ENCODE assay signal across 9 cellular contexts in genomic region chr19:43779820-43780219, GRCh38. TPM values are rescaled to one million over a fixed set of nuclear protein-coding genes. Genes with fewer than 3 reads are reported as not detected.
DNase-seq lines count a peak whose midpoint lies in the region; ATAC-seq, FAIRE-seq and TF ChIP-seq lines count a peak whose summit lies in the region.
"Had no signal": no experiment of that assay in that cellular context is flagged by ENCODE, and none has a peak within 500 bp of the region (broad histone marks: within the 10 kb centered on the region; RNA-seq: fewer than 3 reads in every experiment).

No MANE protein-coding gene starts in this region.

- H3K4me3 Mint-ChIP-seq in Caco-2 (ENCODE audit: unreplicated experiment): peak overlapping the region; percentile 50
- peak overlapping the region; percentile 61 for H3K4me3 Mint-ChIP-seq in activated CD8-positive, alpha-beta T cell treated with anti-CD3 and anti-CD28 coated beads, Interleukin-2, amount 10 ng/mL, durations not matched to agents 7 days and 5 days

- no peaks in the 10 kb centered on the region for H3K36me3 ChIP-seq in Caco-2 (ENCODE audit: control insufficient read depth, insufficient read depth, low read length)
- H3K36me3 ChIP-seq in mucosa of descending colon (ENCODE audit: low read depth): no peaks in the 10 kb centered on the region
- no peaks in the 10 kb centered on the region for H3K36me3 ChIP-seq in pancreas

- DNase-seq in Caco-2 (no peak), KBM-7 (peak; percentile 76), mucosa of descending colon (peak in 1 of 3 donors; percentile 66), NCI-H345 treated with DMSO at 0.1 percent for 48 hours (lab: John Stamatoyannopoulos, UW; ENCODE audit: unreplicated experiment) (no peak), pancreas (no peak), putamen (ENCODE audit: low spot score) (no peak)
- peak; percentile 42 for DNase-seq in activated CD8-positive, alpha-beta T cell treated with anti-CD3 and anti-CD28 coated beads, Interleukin-2, amount 10 ng/mL, durations not matched to agents 7 days and 5 days
- DNase-seq: effector CD4-positive, alpha-beta T cell had no signal

- no peaks in the 10 kb centered on the region for H3K9me3 ChIP-seq in Caco-2
- H3K9me3 ChIP-seq in mucosa of descending colon: no peaks in the 10 kb centered on the region
- no peaks in the 10 kb centered on the region for H3K9me3 ChIP-seq in pancreas

- TF ChIP-seq CTCF in Caco-2 (IDR thresholded peaks at IDR 0.05; ENCODE audit: insufficient read depth in 1 of 2, low read depth in 1 of 2, low read length in 1 of 2, severe bottlenecking in 1 of 2, unreplicated experiment in 1 of 2) (no peak), mucosa of descending colon (IDR thresholded peaks at IDR 0.05) (no peak), pancreas (IDR thresholded peaks at IDR 0.05) (no peak)

- no TSS peak for BruUV-seq in Caco-2 (replicated peaks; lab: Mats Ljungman, UMichigan)

- H3K36me3 Mint-ChIP-seq in Caco-2 (ENCODE audit: insufficient read depth, unreplicated experiment): no peaks in the 10 kb centered on the region
- peaks cover 22% of the 10 kb centered on the region for H3K36me3 Mint-ChIP-seq in activated CD8-positive, alpha-beta T cell treated with anti-CD3 and anti-CD28 coated beads, Interleukin-2, amount 10 ng/mL, durations not matched to agents 7 days and 5 days (ENCODE audit: low read depth)

- intact Hi-C loops in Caco-2 (cut with micrococcal nuclease; ENCODE audit: unreplicated experiment) (loop anchor here (10.0 kb wide), 2 partner anchors 115 to 185 kb away; partner anchors contain the start of genes IRGQ and ZNF576), mucosa of descending colon (cut with DNase I, micrococcal nuclease) (loop anchor here (5.0 kb wide), 1 partner anchor 33 kb away; no protein-coding TSS in a partner anchor), pancreas (cut with DNase I) (loop anchor here in 2 of 3 donors (5.0 kb wide), 2 partner anchors 33 to 38 kb away; no protein-coding TSS in a partner anchor)

- CTCF ChIA-PET in Caco-2 (lab: Charles Lee): interaction anchor here (0.6 kb wide), 1 partner anchor 319 kb away, joined by 5 read pairs; no protein-coding TSS in a partner anchor
- CTCF ChIA-PET in activated CD8-positive, alpha-beta T cell treated with anti-CD3 and anti-CD28 coated beads, Interleukin-2, amount 10 ng/mL, durations not matched to agents 7 days and 5 days (lab: Charles Lee): interaction anchor here (1.0 to 7.6 kb wide), 7 partner anchors 12 to 225 kb away, joined by 5 to 139 read pairs (median 13); partner anchors contain the start of gene SMG9

- peak overlapping the region; percentile 5 for H3K27ac Mint-ChIP-seq in Caco-2 (ENCODE audit: unreplicated experiment)
- H3K27ac Mint-ChIP-seq in activated CD8-positive, alpha-beta T cell treated with anti-CD3 and anti-CD28 coated beads, Interleukin-2, amount 10 ng/mL, durations not matched to agents 7 days and 5 days: peak overlapping the region; percentile 91

- H3K9me3 Mint-ChIP-seq in Caco-2 (ENCODE audit: unreplicated experiment): peaks cover 10% of the 10 kb centered on the region
- H3K9me3 Mint-ChIP-seq in activated CD8-positive, alpha-beta T cell treated with anti-CD3 and anti-CD28 coated beads, Interleukin-2, amount 10 ng/mL, durations not matched to agents 7 days and 5 days (ENCODE audit: insufficient read depth): no peaks in the 10 kb centered on the region

- in situ Hi-C loops in KBM-7 (cut with MboI; ENCODE audit: low pct_unique_long_range_greater_than_20kb, low sequenced_read_pairs): no loop called here

- H3K27ac ChIP-seq in pancreas: no peak overlapping the region

- H3K4me1 ChIP-seq in Caco-2: peaks cover 7% of the 10 kb centered on the region
- H3K4me1 ChIP-seq in mucosa of descending colon (ENCODE audit: low read depth): peaks cover 31% of the 10 kb centered on the region
- no peaks in the 10 kb centered on the region for H3K4me1 ChIP-seq in pancreas

- no peak for ATAC-seq in activated CD8-positive, alpha-beta T cell treated with anti-CD3 and anti-CD28 coated beads, Interleukin-2, amount 10 ng/mL, durations not matched to agents 7 days and 5 days
- ATAC-seq in mucosa of descending colon (peak; percentile 21), GM21423 (IDR thresholded peaks at IDR 0.05; ENCODE audit: unreplicated experiment) (no peak), pancreas (no peak)

- H3K27me3 Mint-ChIP-seq in Caco-2 (ENCODE audit: insufficient read depth, unreplicated experiment): no peaks in the 10 kb centered on the region
- no peaks in the 10 kb centered on the region for H3K27me3 Mint-ChIP-seq in activated CD8-positive, alpha-beta T cell treated with anti-CD3 and anti-CD28 coated beads, Interleukin-2, amount 10 ng/mL, durations not matched to agents 7 days and 5 days (ENCODE audit: low read depth)

- H3K4me3 ChIP-seq in Caco-2 (ENCODE audit: low read depth, low read length): peak overlapping the region; percentile 25
- no peak overlapping the region for H3K4me3 ChIP-seq in mucosa of descending colon
- no peak overlapping the region for H3K4me3 ChIP-seq in pancreas

- peaks cover 28% of the 10 kb centered on the region for H3K4me1 Mint-ChIP-seq in Caco-2 (ENCODE audit: low read depth, unreplicated experiment)
- H3K4me1 Mint-ChIP-seq in activated CD8-positive, alpha-beta T cell treated with anti-CD3 and anti-CD28 coated beads, Interleukin-2, amount 10 ng/mL, durations not matched to agents 7 days and 5 days (ENCODE audit: low read depth): peaks cover 80% of the 10 kb centered on the region

- 28 to 44% methylated on average over 3 of the region's 3 CpGs for WGBS in pancreas, 2 donors

- H3K27me3 ChIP-seq in Caco-2 (replicated peaks; ENCODE audit: control insufficient read depth, insufficient read depth, low read length) (no peaks in the 10 kb centered on the region), pancreas (no peaks in the 10 kb centered on the region)

- FAIRE-seq in pancreas (lab: Jason Lieb, UNC): no peak

- POLR2A ChIA-PET in Caco-2 (lab: Charles Lee): no interaction called here
- POLR2A ChIA-PET in activated CD8-positive, alpha-beta T cell treated with anti-CD3 and anti-CD28 coated beads, Interleukin-2, amount 10 ng/mL, durations not matched to agents 7 days and 5 days (lab: Charles Lee): interaction anchor here (0.6 to 5.9 kb wide), 8 partner anchors 9 to 138 kb away, joined by 3 to 52 read pairs (median 6); partner anchors contain the start of gene SMG9

RNA-seq across cellular contexts. Expression of gene KCNN4, which starts 1.0 kb away (rescaled TPM):
- total RNA-seq in Caco-2 (2022): 3.0 and 4.0 TPM in 2 replicates
- 10 to 100 TPM; 28.8 to 31.9 TPM for total RNA-seq in activated CD8-positive, alpha-beta T cell treated with anti-CD3 and anti-CD28 coated beads, Interleukin-2, amount 10 ng/mL, durations not matched to agents 7 days and 5 days
- total RNA-seq in mucosa of descending colon: 10 to 100 TPM; 14.9 to 36.2 (median 36.1) TPM
- total RNA-seq in pancreas: 1 to 10 TPM in 3 of 6 donors, under 1 TPM in 3; 0.43 to 2.6 (median 0.82) TPM
- 1 to 10 TPM; 1.3 to 1.5 TPM for polyA plus RNA-seq in pancreas

RNA-seq across cellular contexts. Expression of gene LYPD5, which starts 22.4 kb away (rescaled TPM):
- total RNA-seq in Caco-2 (2022) (0.93 and 0.95 TPM in 2 replicates), mucosa of descending colon (1 to 10 TPM in 2 of 3 donors, under 1 TPM in 1; 0.61 to 4.8 (median 3.9) TPM), pancreas (1 to 10 TPM in 1 of 6 donors, under 1 TPM in 5; 0.09 to 1.2 (median 0.24) TPM)
- total RNA-seq in activated CD8-positive, alpha-beta T cell treated with anti-CD3 and anti-CD28 coated beads, Interleukin-2, amount 10 ng/mL, durations not matched to agents 7 days and 5 days: 1 to 10 TPM in 1 of 2 experiments, under 1 TPM in 1; 0.70 to 1.1 TPM
- polyA plus RNA-seq in pancreas: under 1 TPM; 0.42 to 0.49 TPM

RNA-seq across cellular contexts. Expression of gene SMG9, which starts 25.1 kb away (rescaled TPM):
- 87.6 and 98.8 TPM in 2 replicates for total RNA-seq in Caco-2 (2022)
- 10 to 100 TPM; 60.0 to 65.1 TPM for total RNA-seq in activated CD8-positive, alpha-beta T cell treated with anti-CD3 and anti-CD28 coated beads, Interleukin-2, amount 10 ng/mL, durations not matched to agents 7 days and 5 days
- 10 to 100 TPM; 32.2 to 41.4 (median 34.7) TPM for total RNA-seq in mucosa of descending colon
- total RNA-seq in pancreas: 10 to 100 TPM in 3 of 6 donors, 1 to 10 TPM in 3; 6.6 to 20.1 (median 10.5) TPM
- 10 to 100 TPM; 22.3 to 23.0 TPM for polyA plus RNA-seq in pancreas

RNA-seq across cellular contexts. Expression of gene ZNF283, which starts 47.3 kb away (rescaled TPM):
- total RNA-seq in Caco-2 (2022) (12.0 and 14.7 TPM in 2 replicates), mucosa of descending colon (10 to 100 TPM in 2 of 3 donors, 1 to 10 TPM in 1; 7.6 to 21.8 (median 14.1) TPM), pancreas (1 to 10 TPM; 3.0 to 7.7 (median 3.9) TPM)
- 1 to 10 TPM; 4.9 to 6.9 TPM for total RNA-seq in activated CD8-positive, alpha-beta T cell treated with anti-CD3 and anti-CD28 coated beads, Interleukin-2, amount 10 ng/mL, durations not matched to agents 7 days and 5 days
- polyA plus RNA-seq in pancreas: 1 to 10 TPM; 1.9 to 2.0 TPM

Comparison
In these comparisons a context has a peak if more than half of its experiments do, and no peak if none do; other contexts are left out.
1. DNase-seq: peak in KBM-7 (single experiment) and activated CD8-positive, alpha-beta T cell treated with anti-CD3 and anti-CD28 coated beads, Interleukin-2, amount 10 ng/mL, durations not matched to agents 7 days and 5 days (single experiment); none in Caco-2 (0 of 2), NCI-H345 treated with DMSO at 0.1 percent for 48 hours (single experiment), pancreas (0 of 6) and putamen (single experiment).